Comparison of ENCODE assay signal across 17 cellular contexts in the genomic region with DNA sequence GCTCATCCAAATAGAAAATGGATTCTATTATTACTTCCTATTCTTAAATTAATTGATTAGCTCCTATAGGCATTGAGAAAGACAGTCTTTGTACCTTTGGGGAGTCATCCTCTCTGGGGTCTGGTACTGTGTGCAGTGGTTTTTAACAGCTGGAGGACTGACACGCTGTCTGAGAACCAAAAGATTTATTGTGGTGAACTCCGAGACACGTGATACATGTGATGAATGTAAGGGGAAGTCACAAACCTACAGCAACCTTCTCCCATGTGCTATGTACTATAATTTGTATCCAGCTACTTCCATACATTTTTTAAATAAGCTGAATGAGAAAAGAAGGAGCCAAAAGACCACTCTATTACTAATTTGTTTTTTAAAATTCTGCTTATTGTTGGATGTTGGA.
DNase-seq lines count a peak whose midpoint lies in the region; ATAC-seq and TF ChIP-seq lines count a peak whose summit lies in the region.
"Had no signal": no experiment of that assay in that cellular context is flagged by ENCODE, and none has a peak within 500 bp of the region (broad histone marks: within the 10 kb centered on the region; RNA-seq: fewer than 3 reads in every experiment).

No MANE protein-coding gene starts in this region.

- no peak for DNase-seq in naive thymus-derived CD4-positive, alpha-beta T cell
- no peak for DNase-seq in NCI-H446 treated with DMSO at 0.1 percent for 48 hours (lab: John Stamatoyannopoulos, UW)
- no peak for DNase-seq in PC-9
- no peak for DNase-seq in MM.1S
- DNase-seq: activated naive CD4-positive, alpha-beta T cell treated with Interleukin-2 at 50 U/mL for 16 hours; HFFc6; hippocampal formation; NCI-H774; RPMI8226; T-helper 1 cell had no signal

- H3K27ac Mint-ChIP-seq in naive thymus-derived CD4-positive, alpha-beta T cell, result no peak overlapping the region
- H3K27ac Mint-ChIP-seq: dendritic cell treated with granulocyte-macrophage colony-stimulating factor and Interleukin-4, amounts not matched to agents 40 ng/mL and 50 ng/mL, for 4 days; HFFc6 had no signal

- H4K20me1 ChIP-seq in PC-9 (ENCODE audit: insufficient read depth) (no peaks in the 10 kb centered on the region), MM.1S (ENCODE audit: insufficient read depth, low read length) (no peaks in the 10 kb centered on the region)

- H3K4me1 ChIP-seq in naive thymus-derived CD4-positive, alpha-beta T cell (ENCODE audit: control insufficient read depth in 2 of 2, insufficient read depth in 2 of 2, low read length in 2 of 2), result no peaks in the 10 kb centered on the region
- no peaks in the 10 kb centered on the region for H3K4me1 ChIP-seq in PC-9 (replicated peaks; ENCODE audit: insufficient read depth)
- 0 out of 2 replicates have a peak, but pooled peaks cover 5% of the 10 kb centered on the region for H3K4me1 ChIP-seq in MM.1S (ENCODE audit: low read length)
- H3K4me1 ChIP-seq: prostate gland had no signal

- TF ChIP-seq CTCF in PC-9 (conservative IDR thresholded peaks at IDR 0.05), result no peak
- TF ChIP-seq CTCF in MM.1S (IDR thresholded peaks at IDR 0.05; ENCODE audit: low read length), result no peak

- peaks cover 0 to 9% (median 0%) of the 10 kb centered on the region in 11 donors for H3K9me3 Mint-ChIP-seq in naive thymus-derived CD4-positive, alpha-beta T cell

- H3K27me3 ChIP-seq in naive thymus-derived CD4-positive, alpha-beta T cell (ENCODE audit: control insufficient read depth in 2 of 2, insufficient read depth in 2 of 2, low read length in 2 of 2), result no peaks in the 10 kb centered on the region
- H3K27me3 ChIP-seq in PC-9 (ENCODE audit: insufficient read depth, low read depth) (no peaks in the 10 kb centered on the region), MM.1S (replicated peaks; ENCODE audit: insufficient read depth, low read length) (no peaks in the 10 kb centered on the region)

- no peaks in the 10 kb centered on the region for H3F3A ChIP-seq in PC-9 (ENCODE audit: insufficient read depth, low read depth)
- no peaks in the 10 kb centered on the region for H3F3A ChIP-seq in MM.1S (ENCODE audit: insufficient read depth, low read length)

- peak; percentile 69 for ATAC-seq in GM18517 (IDR thresholded peaks at IDR 0.05; ENCODE audit: unreplicated experiment)
- peak; percentile 92 for ATAC-seq in GM21360 (IDR thresholded peaks at IDR 0.05; ENCODE audit: unreplicated experiment)
- peak; percentile 84 for ATAC-seq in HG02884 (IDR thresholded peaks at IDR 0.05; ENCODE audit: unreplicated experiment)
- ATAC-seq in HG03469 (IDR thresholded peaks at IDR 0.05; ENCODE audit: unreplicated experiment), result peak; percentile 92
- no peak for ATAC-seq in naive thymus-derived CD4-positive, alpha-beta T cell
- ATAC-seq: left lobe of liver had no signal

- H3K4me3 ChIP-seq in naive thymus-derived CD4-positive, alpha-beta T cell (ENCODE audit: low read length), result no peak overlapping the region
- H3K4me3 ChIP-seq in PC-9 (no peak overlapping the region), MM.1S (ENCODE audit: low read length) (no peak overlapping the region)
- H3K4me3 ChIP-seq: prostate gland had no signal

- H3K36me3 ChIP-seq in naive thymus-derived CD4-positive, alpha-beta T cell (ENCODE audit: control insufficient read depth in 2 of 3, insufficient read depth in 3 of 3, low read length in 3 of 3), result no peaks in the 10 kb centered on the region
- H3K36me3 ChIP-seq in PC-9 (ENCODE audit: low read depth), result no peaks in the 10 kb centered on the region
- no peaks in the 10 kb centered on the region for H3K36me3 ChIP-seq in MM.1S (replicated peaks; ENCODE audit: insufficient read depth, low read length)
- H3K36me3 ChIP-seq: prostate gland had no signal

- no peaks in the 10 kb centered on the region for H3K79me2 ChIP-seq in PC-9 (ENCODE audit: low read depth)
- H3K79me2 ChIP-seq in MM.1S (ENCODE audit: low read length), result no peaks in the 10 kb centered on the region

- no peaks in the 10 kb centered on the region for H3K4me1 Mint-ChIP-seq in naive thymus-derived CD4-positive, alpha-beta T cell

- H3K9ac ChIP-seq in MM.1S (ENCODE audit: low read length), result no peak overlapping the region

- intact Hi-C loops in naive thymus-derived CD4-positive, alpha-beta T cell (cut with micrococcal nuclease), result no loop called here
- intact Hi-C loops in PC-9 (cut with micrococcal nuclease; ENCODE audit: unreplicated experiment), result no loop called here

- H3K36me3 Mint-ChIP-seq in naive thymus-derived CD4-positive, alpha-beta T cell, result no peaks in the 10 kb centered on the region

- H3K9me3 ChIP-seq in naive thymus-derived CD4-positive, alpha-beta T cell (ENCODE audit: control insufficient read depth in 2 of 3, low read length in 3 of 3), result no peaks in the 10 kb centered on the region
- H3K9me3 ChIP-seq in PC-9 (ENCODE audit: insufficient read depth, low read depth) (no peaks in the 10 kb centered on the region), MM.1S (replicated peaks; ENCODE audit: insufficient read depth, low read length) (no peaks in the 10 kb centered on the region)
- H3K9me3 ChIP-seq: prostate gland had no signal

- CTCF ChIA-PET in naive thymus-derived CD4-positive, alpha-beta T cell (lab: Charles Lee), result no interaction called here
- CTCF ChIA-PET in PC-9 (lab: Charles Lee), result no interaction called here

- peaks cover 0 to 19% (median 12%) of the 10 kb centered on the region in 5 donors for H3K27me3 Mint-ChIP-seq in naive thymus-derived CD4-positive, alpha-beta T cell
- H3K27me3 Mint-ChIP-seq: dendritic cell treated with granulocyte-macrophage colony-stimulating factor and Interleukin-4, amounts not matched to agents 40 ng/mL and 50 ng/mL, for 4 days had no signal

- H3K4me3 Mint-ChIP-seq in naive thymus-derived CD4-positive, alpha-beta T cell, result no peak overlapping the region
- H3K4me3 Mint-ChIP-seq: dendritic cell treated with granulocyte-macrophage colony-stimulating factor and Interleukin-4, amounts not matched to agents 40 ng/mL and 50 ng/mL, for 4 days; HFFc6 had no signal

- H3K27ac ChIP-seq in naive thymus-derived CD4-positive, alpha-beta T cell (ENCODE audit: low read depth, low read length), result no peak overlapping the region
- H3K27ac ChIP-seq in PC-9 (no peak overlapping the region), MM.1S (ENCODE audit: low read length) (no peak overlapping the region)
- H3K27ac ChIP-seq: prostate gland had no signal

- H3K4me2 ChIP-seq in PC-9, result no peak overlapping the region
- H3K4me2 ChIP-seq in MM.1S (ENCODE audit: low read depth, low read length), result no peak overlapping the region

- no peaks in the 10 kb centered on the region for H3K9me2 ChIP-seq in PC-9 (ENCODE audit: insufficient read depth)
- no peaks in the 10 kb centered on the region for H3K9me2 ChIP-seq in MM.1S (replicated peaks; ENCODE audit: insufficient read depth, low read length)

- H2AFZ ChIP-seq in PC-9, result no peak overlapping the region
- no peak overlapping the region for H2AFZ ChIP-seq in MM.1S (ENCODE audit: low read length)

- POLR2A ChIA-PET in naive thymus-derived CD4-positive, alpha-beta T cell (lab: Charles Lee), result no interaction called here
- POLR2A ChIA-PET in PC-9 (lab: Charles Lee; ENCODE audit: unreplicated experiment), result no interaction called here

- BruUV-seq in PC-9 (replicated peaks; lab: Mats Ljungman, UMichigan), result no TSS peak
